Comparison of ENCODE assay signal across 7 cellular contexts in the genomic region with DNA sequence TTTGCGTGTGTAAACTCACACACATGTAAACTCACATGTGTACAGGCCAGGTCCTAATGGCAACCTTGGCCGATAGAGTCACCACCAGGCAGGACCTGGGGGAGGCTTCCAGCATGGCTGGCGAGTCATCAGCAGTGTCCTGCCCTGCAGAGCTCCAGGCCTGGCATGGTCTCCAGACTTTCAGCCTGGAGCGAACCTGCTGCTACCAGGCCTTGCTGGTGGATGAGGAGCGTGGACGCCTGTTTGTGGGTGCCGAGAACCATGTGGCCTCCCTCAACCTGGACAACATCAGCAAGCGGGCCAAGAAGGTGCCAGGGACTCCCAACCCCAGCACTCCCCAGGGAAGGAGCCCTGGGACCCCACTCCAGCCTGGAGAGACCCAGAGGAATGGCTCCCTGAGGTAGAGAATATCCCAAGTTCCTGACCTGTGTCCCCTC. TPM values are rescaled to one million over a fixed set of nuclear protein-coding genes. Genes with fewer than 3 reads are reported as not detected.
DNase-seq lines count a peak whose midpoint lies in the region; ATAC-seq, FAIRE-seq and TF ChIP-seq lines count a peak whose summit lies in the region.
"Had no signal": no experiment of that assay in that cellular context is flagged by ENCODE, and none has a peak within 500 bp of the region (broad histone marks: within the 10 kb centered on the region; RNA-seq: fewer than 3 reads in every experiment).

No MANE protein-coding gene starts in this region.

- H3K4me3 Mint-ChIP-seq in activated CD4-positive, alpha-beta T cell treated with anti-CD3 and anti-CD28 coated beads, Interleukin-2, amount 10 ng/mL, durations not matched to agents 24 days and 14 days, result no peak overlapping the region

- no peak for FAIRE-seq in RCC 7860 (lab: Jason Lieb, UNC)

- H3K9me3 ChIP-seq in gastroesophageal sphincter, result no peaks in the 10 kb centered on the region
- H3K9me3 ChIP-seq in upper lobe of left lung, result no peaks in the 10 kb centered on the region

- H3K27me3 Mint-ChIP-seq in activated CD4-positive, alpha-beta T cell treated with anti-CD3 and anti-CD28 coated beads, Interleukin-2, amount 10 ng/mL, durations not matched to agents 24 days and 14 days, result peaks cover 40% of the 10 kb centered on the region

- H3K36me3 Mint-ChIP-seq in activated CD4-positive, alpha-beta T cell treated with anti-CD3 and anti-CD28 coated beads, Interleukin-2, amount 10 ng/mL, durations not matched to agents 24 days and 14 days (ENCODE audit: low read depth), result no peaks in the 10 kb centered on the region

- DNase-seq in RCC 7860 (ENCODE audit: low spot score) (peak; percentile 64), upper lobe of left lung (no peak)
- no peak for DNase-seq in activated CD4-positive, alpha-beta T cell treated with anti-CD3 and anti-CD28 coated beads, Interleukin-2, amount 10 ng/mL, durations not matched to agents 24 days and 14 days
- DNase-seq in activated CD4-positive, alpha-beta T cell treated with anti-CD3 and anti-CD28 coated beads, Interleukin-2, amount 50 U/mL, for 1 hour, result no peak
- DNase-seq: activated CD4-positive, alpha-beta T cell treated with anti-CD3 and anti-CD28 coated beads for 4 hours; dermis blood vessel endothelial cell had no signal

- H3K27ac ChIP-seq in gastroesophageal sphincter (peak overlapping the region in 3 of 4 donors; percentile 95 to 100 (median 98)), upper lobe of left lung (peak overlapping the region in 3 of 4 donors; percentile 88 to 98 (median 96))

- H3K4me3 ChIP-seq in gastroesophageal sphincter (peak overlapping the region in 1 of 2 donors; percentile 68), upper lobe of left lung (peak overlapping the region in 2 of 4 donors; percentile 43 to 57)

- TF ChIP-seq POLR2A in gastroesophageal sphincter (IDR thresholded peaks at IDR 0.05), result no peak
- no peak for TF ChIP-seq POLR2A in upper lobe of left lung (IDR thresholded peaks at IDR 0.05)

- H3K36me3 ChIP-seq in gastroesophageal sphincter (peaks cover 0 to 6% of the 10 kb centered on the region in 2 donors), upper lobe of left lung (peaks cover 0 to 2% (median 0%) of the 10 kb centered on the region in 4 donors)

- no peak overlapping the region for H3K27ac Mint-ChIP-seq in activated CD4-positive, alpha-beta T cell treated with anti-CD3 and anti-CD28 coated beads, Interleukin-2, amount 10 ng/mL, durations not matched to agents 24 days and 14 days

- WGBS in gastroesophageal sphincter (ENCODE audit: low coverage in 1 of 2), 2 donors, result no CpG with 5 or more reads among the region's 8 CpGs
- WGBS in upper lobe of left lung, 2 donors, result 76 to 97% methylated on average over 2 to 6 of the region's 8 CpGs

- peaks cover 20% of the 10 kb centered on the region for H3K4me1 Mint-ChIP-seq in activated CD4-positive, alpha-beta T cell treated with anti-CD3 and anti-CD28 coated beads, Interleukin-2, amount 10 ng/mL, durations not matched to agents 24 days and 14 days

- H3K27me3 ChIP-seq in gastroesophageal sphincter (peaks cover 12% of the 10 kb centered on the region), upper lobe of left lung (peaks cover 0 to 6% (median 2%) of the 10 kb centered on the region in 4 donors)

- intact Hi-C loops in activated CD4-positive, alpha-beta T cell treated with anti-CD3 and anti-CD28 coated beads, Interleukin-2, amount 10 ng/mL, durations not matched to agents 24 days and 14 days (cut with micrococcal nuclease), result no loop called here

- peaks cover 0 to 97% (median 47%) of the 10 kb centered on the region in 3 donors for H3K4me1 ChIP-seq in gastroesophageal sphincter
- peaks cover 65 to 91% (median 73%) of the 10 kb centered on the region in 4 donors for H3K4me1 ChIP-seq in upper lobe of left lung

- no peak for TF ChIP-seq EP300 in gastroesophageal sphincter (IDR thresholded peaks at IDR 0.05)
- TF ChIP-seq EP300 in upper lobe of left lung (IDR thresholded peaks at IDR 0.05), result no peak

- TF ChIP-seq CTCF in gastroesophageal sphincter (IDR thresholded peaks at IDR 0.05) (no peak), upper lobe of left lung (IDR thresholded peaks at IDR 0.05) (no peak)

- ATAC-seq in gastroesophageal sphincter, result no peak
- no peak for ATAC-seq in upper lobe of left lung (ENCODE audit: low FRiP score in 2 of 2)

- no peaks in the 10 kb centered on the region for H3K9me3 Mint-ChIP-seq in activated CD4-positive, alpha-beta T cell treated with anti-CD3 and anti-CD28 coated beads, Interleukin-2, amount 10 ng/mL, durations not matched to agents 24 days and 14 days

RNA-seq across cellular contexts. Expression of gene SEMA3B, which starts 1.0 kb away (rescaled TPM):
- total RNA-seq in gastroesophageal sphincter, result 10 to 100 TPM; 29.1 to 54.9 (median 44.2) TPM
- total RNA-seq in upper lobe of left lung, result 100 to 1,000 TPM in 5 of 6 donors, 10 to 100 TPM in 1; 98.3 to 242 (median 122) TPM
- total RNA-seq in activated CD4-positive, alpha-beta T cell treated with anti-CD3 and anti-CD28 coated beads, Interleukin-2, amount 10 ng/mL, durations not matched to agents 24 days and 14 days, result 0.45 and 0.82 TPM in 2 replicates

RNA-seq across cellular contexts. Expression of gene LSMEM2, which starts 8.9 kb away (rescaled TPM):
- total RNA-seq in gastroesophageal sphincter, result not detected
- total RNA-seq in upper lobe of left lung, result under 1 TPM in 2 of 6 donors, not detected in 4; 0.14 to 0.59 TPM
- not detected in 2 replicates for total RNA-seq in activated CD4-positive, alpha-beta T cell treated with anti-CD3 and anti-CD28 coated beads, Interleukin-2, amount 10 ng/mL, durations not matched to agents 24 days and 14 days
- total RNA-seq: dermis blood vessel endothelial cell had no signal

RNA-seq across cellular contexts. Expression of gene IFRD2, which starts 22.2 kb away (rescaled TPM):
- total RNA-seq in gastroesophageal sphincter (10 to 100 TPM; 37.3 to 85.4 (median 64.9) TPM), upper lobe of left lung (100 to 1,000 TPM in 2 of 6 donors, 10 to 100 TPM in 4; 45.4 to 126 (median 77.5) TPM)
- total RNA-seq in activated CD4-positive, alpha-beta T cell treated with anti-CD3 and anti-CD28 coated beads, Interleukin-2, amount 10 ng/mL, durations not matched to agents 24 days and 14 days, result 231 and 233 TPM in 2 replicates

RNA-seq across cellular contexts. Expression of gene HYAL3, which starts 29.2 kb away (rescaled TPM):
- total RNA-seq in gastroesophageal sphincter (1 to 10 TPM; 2.4 to 8.8 (median 4.0) TPM), upper lobe of left lung (1 to 10 TPM in 5 of 6 donors, under 1 TPM in 1; 0.33 to 5.7 (median 3.1) TPM)
- total RNA-seq in activated CD4-positive, alpha-beta T cell treated with anti-CD3 and anti-CD28 coated beads, Interleukin-2, amount 10 ng/mL, durations not matched to agents 24 days and 14 days, result 7.1 and 7.3 TPM in 2 replicates

RNA-seq across cellular contexts. Expression of gene NAA80, which starts 29.2 kb away (rescaled TPM):
- total RNA-seq in gastroesophageal sphincter (10 to 100 TPM in 1 of 4 donors, 1 to 10 TPM in 3; 4.2 to 12.3 (median 7.9) TPM), upper lobe of left lung (10 to 100 TPM; 12.1 to 34.5 (median 15.1) TPM)
- 17.3 and 20.0 TPM in 2 replicates for total RNA-seq in activated CD4-positive, alpha-beta T cell treated with anti-CD3 and anti-CD28 coated beads, Interleukin-2, amount 10 ng/mL, durations not matched to agents 24 days and 14 days

Comparison
In these comparisons a context has a peak if more than half of its experiments do, and no peak if none do; other contexts are left out.
1. RNA of gene SEMA3B, which starts 1.0 kb away (total RNA-seq): 98.3 to 242 TPM in upper lobe of left lung and 29.1 to 54.9 TPM in gastroesophageal sphincter; 0.45 to 0.82 TPM in activated CD4-positive, alpha-beta T cell treated with anti-CD3 and anti-CD28 coated beads, Interleukin-2, amount 10 ng/mL, durations not matched to agents 24 days and 14 days; every median in the first group is over 10 times any median in the second.